ENCODE assay signal across 22 cellular contexts in the genomic region with DNA sequence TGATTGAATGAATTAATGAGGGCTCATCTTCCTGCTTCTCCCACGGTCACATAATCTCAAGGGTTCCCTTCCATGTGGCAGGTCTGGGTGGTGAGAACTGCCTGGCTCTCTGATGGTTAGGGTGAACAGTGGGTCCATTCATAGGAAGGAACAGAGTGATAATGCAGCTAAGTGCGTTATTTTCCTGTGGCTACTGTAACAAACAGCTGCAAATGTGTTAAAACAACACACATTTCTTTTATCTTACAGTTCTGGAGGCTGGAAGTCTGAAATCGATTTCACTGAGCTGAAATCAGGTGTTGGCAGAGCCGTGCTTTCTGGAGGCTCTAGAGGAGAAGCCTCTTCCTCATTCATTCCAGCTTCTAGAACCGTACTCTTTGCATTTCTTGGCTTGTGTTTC.
"Had no signal": no experiment of that assay in that cellular context is flagged by ENCODE, and none has a peak within 500 bp of the region (broad histone marks: within the 10 kb centered on the region; RNA-seq: fewer than 3 reads in every experiment).

No MANE protein-coding gene starts in this region.

- H3K9me3 ChIP-seq: gastroesophageal sphincter, heart left ventricle, pancreas, tibial artery had no signal

- H3K27ac ChIP-seq: gastroesophageal sphincter, heart left ventricle, pancreas, tibial artery had no signal

- ATAC-seq: activated CD4-positive, alpha-beta T cell treated with anti-CD3 and anti-CD28 coated beads for 36 hours; esophagus mucosa; gastroesophageal sphincter; left cardiac atrium; natural killer cell treated with Interleukin-12 subunit alpha and Interleukin-12 subunit beta and Interleukin-15 and Interleukin-18, amount 100 ng/mL, for 72 hours; pancreas had no signal

- H3K27me3 ChIP-seq: gastroesophageal sphincter, heart left ventricle, pancreas, tibial artery had no signal

- H3K36me3 ChIP-seq: heart left ventricle, pancreas had no signal

- H3K4me1 ChIP-seq: heart left ventricle, pancreas, tibial artery had no signal

- H3K4me3 ChIP-seq: gastroesophageal sphincter, heart left ventricle, pancreas, tibial artery had no signal

- FAIRE-seq: islet of Langerhans, pancreas, urothelium cell line had no signal

- DNase-seq: activated B cell treated with CpG ODN at 0.5 μM for 24 hours; activated CD4-positive, alpha-beta memory T cell treated with anti-CD3 and anti-CD28 coated beads for 36 hours; activated CD4-positive, alpha-beta T cell treated with anti-CD3 and anti-CD28 coated beads for 36 hours; activated effector memory CD4-positive, alpha-beta T cell treated with Interleukin-2 at 50 U/mL for 16 hours; activated naive CD4-positive, alpha-beta T cell treated with anti-CD3 and anti-CD28 coated beads for 36 hours; activated T-cell treated with anti-CD3 and anti-CD28 coated beads, Interleukin-2, amount 50 U/mL, for 48 hours; aorta; dermis blood vessel endothelial cell; effector memory CD4-positive, alpha-beta T cell; heart left ventricle; left cardiac atrium; pancreas; stimulated activated CD4-positive, alpha-beta T cell treated with anti-CD3 and anti-CD28 coated beads, Interleukin-2, amount 100 ng/mL, for 48 hours; stimulated activated CD8-positive, alpha-beta memory T cell treated with anti-CD3 and anti-CD28 coated beads, Interleukin-4, amount 100 ng/mL, for 48 hours; stimulated activated naive CD4-positive, alpha-beta T cell; T-helper 1 cell; tibial artery had no signal
